In the genomic region with DNA sequence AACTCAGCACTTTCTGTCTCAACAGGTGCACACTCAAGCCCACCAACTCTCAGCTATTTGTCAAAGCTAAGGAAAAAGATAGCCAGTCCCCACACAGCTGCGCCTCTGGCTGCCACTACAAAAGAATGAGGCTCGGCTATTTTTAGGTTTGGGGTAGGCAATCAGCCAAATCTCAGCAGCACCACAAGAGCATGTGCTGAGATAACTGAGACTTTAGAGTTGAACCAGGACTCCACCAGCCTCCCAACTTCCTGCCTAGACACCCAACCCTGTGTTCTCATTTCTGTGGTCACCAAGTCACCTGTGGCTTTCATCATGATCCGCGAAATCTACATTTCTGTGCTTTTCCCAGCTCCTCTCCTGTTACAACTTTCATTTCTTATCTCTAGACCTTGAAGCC, we compare ENCODE assay signal across 11 cellular contexts. TPM values are rescaled to one million over a fixed set of nuclear protein-coding genes. Genes with fewer than 3 reads are reported as not detected.
DNase-seq lines count a peak whose midpoint lies in the region; ATAC-seq lines count a peak whose summit lies in the region.
"Had no signal": no experiment of that assay in that cellular context is flagged by ENCODE, and none has a peak within 500 bp of the region (broad histone marks: within the 10 kb centered on the region; RNA-seq: fewer than 3 reads in every experiment).

No MANE protein-coding gene starts in this region.

- H3K4me3 ChIP-seq in Jurkat, Clone E6-1 (ENCODE audit: low read length): no peak overlapping the region
- H3K4me3 ChIP-seq in trophoblast cell (ENCODE audit: low read depth, low read length): no peak overlapping the region
- H3K4me3 ChIP-seq: prostate gland had no signal

- no peak overlapping the region for H3K4me2 ChIP-seq in trophoblast cell (ENCODE audit: low read length)

- no peaks in the 10 kb centered on the region for H3K79me2 ChIP-seq in trophoblast cell (ENCODE audit: control insufficient read depth, insufficient read depth, low read length, poor library complexity)

- no peak overlapping the region for H2BK12ac ChIP-seq in trophoblast cell (ENCODE audit: low read length)

- H3K79me1 ChIP-seq in trophoblast cell (ENCODE audit: low read length): no peaks in the 10 kb centered on the region

- H2AFZ ChIP-seq in trophoblast cell (ENCODE audit: insufficient read depth, low read length, poor library complexity): no peak overlapping the region

- H3K9ac ChIP-seq in trophoblast cell (ENCODE audit: low read length): no peak overlapping the region

- H4K8ac ChIP-seq in trophoblast cell (ENCODE audit: low read depth, low read length): no peak overlapping the region

- H4K12ac ChIP-seq in trophoblast cell (ENCODE audit: low read depth, low read length): no peak overlapping the region

- H2BK120ac ChIP-seq in trophoblast cell (ENCODE audit: insufficient read depth, low read length, poor library complexity): no peak overlapping the region

- H3K36me3 ChIP-seq in trophoblast cell (ENCODE audit: control insufficient read depth in 1 of 2, insufficient read depth in 2 of 2, low read length in 2 of 2): no peaks in the 10 kb centered on the region
- H3K36me3 ChIP-seq: prostate gland had no signal

- peak; percentile 62 for DNase-seq in Jurkat, Clone E6-1 (ENCODE audit: low read depth, low spot score)
- DNase-seq in amygdala (lab: John Stamatoyannopoulos, UW) (peak in 33 of 56 donors; percentile 0 to 49 (median 2)), iPS-NIHi7 (ENCODE audit: extremely low spot score) (peak; percentile 26), stromal cell of bone marrow (ENCODE audit: low read depth) (peak; percentile 10), LoVo (ENCODE audit: low spot score) (no peak), NCI-H2081 treated with DMSO at 0.1 percent for 48 hours (lab: John Stamatoyannopoulos, UW) (no peak), trophoblast cell (no peak)
- DNase-seq: activated CD8-positive, alpha-beta memory T cell treated with anti-CD3 and anti-CD28 coated beads for 24 hours; NCI-H1436 had no signal

- H3K4ac ChIP-seq in trophoblast cell (ENCODE audit: low read depth, low read length): no peak overlapping the region

- H2AK5ac ChIP-seq in trophoblast cell (ENCODE audit: low read length): no peak overlapping the region

- H3K4me1 ChIP-seq in trophoblast cell (ENCODE audit: control insufficient read depth in 1 of 2, insufficient read depth in 2 of 2, low read length in 2 of 2): peaks cover 0 to 2% of the 10 kb centered on the region in 2 experiments
- H3K4me1 ChIP-seq: prostate gland had no signal

- ATAC-seq in GM19395 (IDR thresholded peaks at IDR 0.05; ENCODE audit: unreplicated experiment): no peak

- no peaks in the 10 kb centered on the region for H3K27me3 ChIP-seq in trophoblast cell (ENCODE audit: insufficient read depth, low read length)

- H3K9me3 ChIP-seq in trophoblast cell (ENCODE audit: insufficient read depth, low read depth, low read length): no peaks in the 10 kb centered on the region
- H3K9me3 ChIP-seq: prostate gland had no signal

- no peak overlapping the region for H4K91ac ChIP-seq in trophoblast cell (ENCODE audit: low read depth, low read length)

- no peak overlapping the region for H3K14ac ChIP-seq in trophoblast cell (ENCODE audit: low read length)

- H3K27ac ChIP-seq in trophoblast cell (ENCODE audit: low read depth, low read length): no peak overlapping the region
- H3K27ac ChIP-seq: prostate gland had no signal

- no peak overlapping the region for H3K18ac ChIP-seq in trophoblast cell (ENCODE audit: low read length)

- no CpG with 5 or more reads among the region's 4 CpGs for WGBS in trophoblast cell (ENCODE audit: extremely low coverage, insufficient coverage, insufficient read length)

- H3K23ac ChIP-seq in trophoblast cell (ENCODE audit: low read length): no peak overlapping the region

- H2BK5ac ChIP-seq in trophoblast cell (ENCODE audit: low read depth, low read length, poor library complexity): no peak overlapping the region

RNA-seq across cellular contexts. Expression of a gene that starts 28.0 kb away (rescaled TPM):
- not detected for polyA plus RNA-seq in Jurkat, Clone E6-1 (2012; ENCODE audit: insufficient read depth, insufficient read length)
- 3.2 and 3.3 TPM in 2 replicates for polyA plus RNA-seq in trophoblast cell (2013)

Comparison
In these comparisons a context has a peak if more than half of its experiments do, and no peak if none do; other contexts are left out.
1. DNase-seq: peak in Jurkat, Clone E6-1 (single experiment), amygdala (33 of 56), iPS-NIHi7 (single experiment) and stromal cell of bone marrow (single experiment); none in LoVo (single experiment), NCI-H2081 treated with DMSO at 0.1 percent for 48 hours (single experiment) and trophoblast cell (0 of 2).